9 cellular contexts compared by ENCODE assay signal in the genomic region with DNA sequence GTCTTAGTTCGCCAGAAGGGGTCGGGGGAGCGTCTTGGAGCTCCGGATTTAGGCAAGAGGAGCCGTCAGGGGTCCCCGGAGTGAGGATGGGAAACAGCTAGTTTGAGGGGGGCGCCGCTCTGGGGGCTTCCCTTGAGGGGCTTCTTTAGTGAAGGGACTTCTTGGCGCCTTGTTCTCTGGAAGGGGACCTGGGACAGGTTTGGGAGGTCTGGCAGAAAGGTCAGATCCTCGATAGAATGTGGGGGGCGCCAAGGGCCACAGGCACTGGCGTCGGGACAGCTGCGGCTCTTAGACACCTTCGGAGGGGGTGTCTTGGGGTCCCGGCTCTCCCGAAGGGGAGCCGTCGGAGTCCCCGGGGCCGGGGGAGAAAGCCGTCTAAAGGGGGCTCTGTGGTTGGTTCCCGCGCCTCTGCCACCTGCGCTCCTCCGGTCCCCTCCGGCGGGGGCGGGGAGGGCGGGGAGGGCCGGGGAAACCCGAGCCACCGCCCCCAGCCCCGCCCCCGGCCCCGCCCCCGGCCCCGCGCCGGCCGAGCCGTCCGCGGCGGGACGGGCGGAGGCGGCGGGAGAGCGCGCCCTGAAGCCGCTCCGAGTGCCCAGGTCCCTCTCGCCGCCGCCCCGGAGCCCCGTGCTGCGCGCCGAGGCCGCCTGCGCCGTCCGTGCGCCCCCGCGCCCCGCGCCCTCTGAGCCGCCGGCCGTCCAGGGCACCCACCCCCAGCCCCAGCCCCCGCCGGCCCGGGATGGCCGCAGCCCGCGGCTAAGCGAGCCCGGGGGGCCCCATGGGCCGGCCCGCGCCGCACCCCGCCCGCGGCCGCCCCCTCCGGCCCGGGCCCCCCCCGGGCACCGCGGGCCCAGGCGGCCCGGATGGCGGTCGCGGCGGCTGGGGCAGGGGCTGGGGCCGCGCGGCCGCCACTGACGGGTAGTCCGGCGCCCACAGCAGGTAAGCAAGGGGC. TPM values are rescaled to one million over a fixed set of nuclear protein-coding genes. Genes with fewer than 3 reads are reported as not detected.
DNase-seq lines count a peak whose midpoint lies in the region; ATAC-seq and TF ChIP-seq lines count a peak whose summit lies in the region.
"Had no signal": no experiment of that assay in that cellular context is flagged by ENCODE, and none has a peak within 500 bp of the region (broad histone marks: within the 10 kb centered on the region; RNA-seq: fewer than 3 reads in every experiment).

A gene with protein sequence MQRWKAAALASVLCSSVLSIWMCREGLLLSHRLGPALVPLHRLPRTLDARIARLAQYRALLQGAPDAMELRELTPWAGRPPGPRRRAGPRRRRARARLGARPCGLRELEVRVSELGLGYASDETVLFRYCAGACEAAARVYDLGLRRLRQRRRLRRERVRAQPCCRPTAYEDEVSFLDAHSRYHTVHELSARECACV (plus strand): TSS at position 552 of the 949 bp plus-strand sequence. CDS start 19,099 bp downstream, outside the sequence.

- H3K9me3 ChIP-seq in CD8-positive, alpha-beta T cell (ENCODE audit: low read length) = no peaks in the 10 kb centered on the region
- H3K9me3 ChIP-seq in MG63 (no peaks in the 10 kb centered on the region), psoas muscle (no peaks in the 10 kb centered on the region)

- CTCF ChIA-PET in CD8-positive, alpha-beta T cell (lab: Charles Lee) = interaction anchor here (0.6 to 4.8 kb wide), 33 partner anchors 8 to 1403 kb away, joined by 3 to 36 read pairs (median 4); partner anchors contain the start of genes CHAF1A, DUS3L, NDUFA11 and VMAC

- TF ChIP-seq CTCF in CD8-positive, alpha-beta T cell (IDR thresholded peaks at IDR 0.05) = no peak
- no peak for TF ChIP-seq CTCF in foreskin fibroblast (IDR thresholded peaks at IDR 0.05; ENCODE audit: low read depth, low read length)
- TF ChIP-seq CTCF in psoas muscle (IDR thresholded peaks at IDR 0.05) = no peak

- no peaks in the 10 kb centered on the region for H3K36me3 ChIP-seq in CD8-positive, alpha-beta T cell (ENCODE audit: insufficient read depth, low read length)
- no peaks in the 10 kb centered on the region for H3K36me3 ChIP-seq in MG63
- H3K36me3 ChIP-seq in psoas muscle (ENCODE audit: insufficient read depth in 1 of 2, low read depth in 1 of 2) = no peaks in the 10 kb centered on the region

- H3K27ac Mint-ChIP-seq in CD8-positive, alpha-beta T cell = no peak within 1 kb of the TSS

- POLR2A ChIA-PET in CD8-positive, alpha-beta T cell (lab: Charles Lee) = interaction anchor here (1.0 to 1.5 kb wide), 4 partner anchors 14 to 217 kb away, joined by 4 to 8 read pairs (median 6); partner anchors contain the start of genes DUS3L and NDUFA11

- peak in 6 of 7 experiments; percentile 32 to 66 (median 47) for DNase-seq in CD8-positive, alpha-beta T cell
- DNase-seq in MG63 = no peak
- peak; percentile 27 for DNase-seq in activated T-cell treated with anti-CD3 and anti-CD28 coated beads for 24 hours (ENCODE audit: low read depth)
- DNase-seq in foreskin fibroblast = no peak
- no peak for DNase-seq in psoas muscle
- no peak for DNase-seq in NCI-H187 treated with DMSO at 0.1 percent for 48 hours (lab: John Stamatoyannopoulos, UW)
- no peak for DNase-seq in hypothalamus (lab: John Stamatoyannopoulos, UW)

- no peaks in the 10 kb centered on the region for H3K9me3 Mint-ChIP-seq in CD8-positive, alpha-beta T cell

- peaks cover 21% of the 10 kb centered on the region for H3K4me1 Mint-ChIP-seq in CD8-positive, alpha-beta T cell (ENCODE audit: low read depth)

- peak within 1 kb of the TSS; percentile 61 for H3K4me3 ChIP-seq in CD8-positive, alpha-beta T cell (ENCODE audit: low read depth, low read length)
- peak within 1 kb of the TSS; percentile 24 for H3K4me3 ChIP-seq in MG63
- H3K4me3 ChIP-seq in foreskin fibroblast (ENCODE audit: low read depth in 1 of 2, low read length in 2 of 2) = peak within 1 kb of the TSS; percentile 29 to 31
- peak within 1 kb of the TSS; percentile 43 for H3K4me3 ChIP-seq in psoas muscle

- H3K27ac ChIP-seq in CD8-positive, alpha-beta T cell (ENCODE audit: low read depth, low read length) = no peak within 1 kb of the TSS
- no peak within 1 kb of the TSS for H3K27ac ChIP-seq in psoas muscle

- WGBS in psoas muscle, 3 donors = 1% methylated on average over 32 to 106 of the region's 107 CpGs

- peaks cover 12% of the 10 kb centered on the region for H3K27me3 Mint-ChIP-seq in CD8-positive, alpha-beta T cell (ENCODE audit: low read depth)

- H3K4me1 ChIP-seq in CD8-positive, alpha-beta T cell (ENCODE audit: insufficient read depth, low read length) = peaks cover 34% of the 10 kb centered on the region
- no peaks in the 10 kb centered on the region for H3K4me1 ChIP-seq in psoas muscle

- H3K36me3 Mint-ChIP-seq in CD8-positive, alpha-beta T cell = no peaks in the 10 kb centered on the region

- intact Hi-C loops in CD8-positive, alpha-beta T cell (cut with DNase I, micrococcal nuclease) = loop anchor here (1.0 to 5.0 kb wide), 7 partner anchors 13 to 218 kb away; partner anchors contain the start of genes DUS3L (in 2 of the 2), RANBP3 (in 2 of the 2) and VMAC (in 1 of the 2)
- intact Hi-C loops in psoas muscle (cut with DNase I) = loop anchor here in 1 of 2 donors (2.0 to 10.0 kb wide), 2 partner anchors 88 to 220 kb away; no protein-coding TSS in a partner anchor

- peak within 1 kb of the TSS; percentile 75 for H3K4me3 Mint-ChIP-seq in CD8-positive, alpha-beta T cell

- no peaks in the 10 kb centered on the region for H3K27me3 ChIP-seq in CD8-positive, alpha-beta T cell (ENCODE audit: insufficient read depth, low read length)
- H3K27me3 ChIP-seq in MG63 = peaks cover 10% of the 10 kb centered on the region; the same call in 1 of the 2 replicates
- peaks cover 0 to 70% (median 32%) of the 10 kb centered on the region in 3 donors for H3K27me3 ChIP-seq in psoas muscle (ENCODE audit: insufficient read depth in 3 of 3, low read length in 2 of 3)

- ATAC-seq in CD8-positive, alpha-beta T cell = peak; percentile 30
- ATAC-seq in psoas muscle (no peak), HG03457 (IDR thresholded peaks at IDR 0.05; ENCODE audit: unreplicated experiment) (no peak)

RNA-seq across cellular contexts. Expression of the gene that starts here (rescaled TPM):
- under 1 TPM in 1 of 2 experiments, not detected in 1; 0.38 TPM for total RNA-seq in CD8-positive, alpha-beta T cell
- 1.4 TPM in 1 of 2 replicates, not detected in the other for total RNA-seq in MG63 (2014; rRNA removed; shearing (Covaris generic); ENCODE audit: low replicate concordance)
- not detected for total RNA-seq in psoas muscle
- polyA plus RNA-seq in psoas muscle = not detected
- total RNA-seq: glomerular endothelial cell had no signal

Comparison
In these comparisons a context has a peak if more than half of its experiments do, and no peak if none do; other contexts are left out.
1. Peak in DNase-seq, ATAC-seq and H3K4me3 ChIP-seq in CD8-positive, alpha-beta T cell; RNA of the gene not detected or under 1 TPM.